Comparison of ENCODE assay signal across 15 cellular contexts in genomic region chr5:141834331-141834730, GRCh38. TPM values are rescaled to one million over a fixed set of nuclear protein-coding genes. Genes with fewer than 3 reads are reported as not detected.
"Had no signal": no experiment of that assay in that cellular context is flagged by ENCODE, and none has a peak within 500 bp of the region (broad histone marks: within the 10 kb centered on the region; RNA-seq: fewer than 3 reads in every experiment).

No MANE protein-coding gene starts in this region.

- H3K9ac ChIP-seq: neural progenitor cell, parathyroid adenoma had no signal

- DNase-seq: activated CD4-positive, alpha-beta T cell treated with anti-CD3 and anti-CD28 coated beads, Interleukin-2, amount 50 U/mL, for 48 hours; activated CD8-positive, alpha-beta memory T cell treated with anti-CD3 and anti-CD28 coated beads, Interleukin-2, amount 10 ng/mL, durations not matched to agents 7 days and 5 days; activated naive CD4-positive, alpha-beta T cell treated with anti-CD3 and anti-CD28 coated beads for 36 hours; activated T-cell treated with anti-CD3 and anti-CD28 coated beads, Interleukin-2, amount 50 U/mL, for 1 hour; hypothalamus; kidney glomerular epithelial cell; stimulated activated CD4-positive, alpha-beta T cell treated with anti-CD3 and anti-CD28 coated beads, Interleukin-2, amount 100 ng/mL, for 24 hours; stomach; T-helper 1 cell; WERI-Rb-1 had no signal

- H3K4me3 ChIP-seq: neural progenitor cell, stomach had no signal

- H3K36me3 ChIP-seq: neural progenitor cell, stomach, WERI-Rb-1 had no signal

- H3K27me3 ChIP-seq: neural progenitor cell had no signal

- H3K9me3 ChIP-seq: stomach had no signal

- H3K27ac ChIP-seq: neural progenitor cell, parathyroid adenoma, WERI-Rb-1 had no signal

- FAIRE-seq: colon, urothelium cell line had no signal

- ATAC-seq: activated CD8-positive, alpha-beta memory T cell treated with anti-CD3 and anti-CD28 coated beads, Interleukin-2, amount 10 ng/mL, durations not matched to agents 7 days and 5 days had no signal

- H3K79me2 ChIP-seq: parathyroid adenoma had no signal

- H2AFZ ChIP-seq: neural progenitor cell, parathyroid adenoma had no signal

- H3K4me2 ChIP-seq: neural progenitor cell had no signal

RNA-seq across cellular contexts. Expression of gene PCDH1, which starts 43.9 kb away (rescaled TPM):
- total RNA-seq: activated CD8-positive, alpha-beta memory T cell treated with anti-CD3 and anti-CD28 coated beads, Interleukin-2, amount 10 ng/mL, durations not matched to agents 7 days and 5 days; activated naive CD4-positive, alpha-beta T cell treated with anti-CD3 and anti-CD28 coated beads for 36 hours; activated T-helper 2 cell treated with anti-CD3 and anti-CD28 coated beads, Interferon-gamma antibody, Interleukin-2, Interleukin-4, amounts not matched to agents 10 μg/mL and 5 μg/mL and 100 μg/mL, durations not matched to agents 14 hours and 24 hours and 36 hours had no signal
